30 cellular contexts compared by ENCODE assay signal in genomic region chr10:81130014-81130413, GRCh38.
"Had no signal": no experiment of that assay in that cellular context is flagged by ENCODE, and none has a peak within 500 bp of the region (broad histone marks: within the 10 kb centered on the region; RNA-seq: fewer than 3 reads in every experiment).

No MANE protein-coding gene starts in this region.

- H3K4me1 Mint-ChIP-seq: activated CD4-positive, alpha-beta T cell treated with anti-CD3 and anti-CD28 coated beads for 36 hours; activated CD4-positive, alpha-beta T cell treated with anti-CD3 and anti-CD28 coated beads, Interleukin-2, amount 10 ng/mL, durations not matched to agents 24 days and 14 days; activated CD8-positive, alpha-beta memory T cell treated with anti-CD3 and anti-CD28 coated beads, Interleukin-2, amount 10 ng/mL, durations not matched to agents 7 days and 5 days; central memory CD8-positive, alpha-beta T cell; endodermal cell had no signal

- H3K27ac ChIP-seq: brain microvascular endothelial cell, coronary artery, dorsolateral prefrontal cortex had no signal

- FAIRE-seq: astrocyte, bronchial epithelial cell, frontal cortex had no signal

- H3K27ac Mint-ChIP-seq: activated CD4-positive, alpha-beta memory T cell treated with anti-CD3 and anti-CD28 coated beads for 36 hours; activated CD4-positive, alpha-beta T cell treated with anti-CD3 and anti-CD28 coated beads for 36 hours; activated CD4-positive, alpha-beta T cell treated with anti-CD3 and anti-CD28 coated beads, Interleukin-2, amount 10 ng/mL, durations not matched to agents 24 days and 14 days; activated CD8-positive, alpha-beta memory T cell treated with anti-CD3 and anti-CD28 coated beads, Interleukin-2, amount 10 ng/mL, durations not matched to agents 7 days and 5 days; activated CD8-positive, alpha-beta T cell treated with anti-CD3 and anti-CD28 coated beads, Interleukin-2, amount 10 ng/mL, durations not matched to agents 7 days and 5 days; activated naive CD8-positive, alpha-beta T cell; activated T-cell treated with anti-CD3 and anti-CD28 coated beads, Interleukin-2, amount 50 U/mL, for 24 hours; activated T-cell treated with anti-CD3 and anti-CD28 coated beads, Interleukin-2, amount 50 U/mL, for 72 hours; dendritic cell treated with granulocyte-macrophage colony-stimulating factor and Interleukin-4, amounts not matched to agents 40 ng/mL and 50 ng/mL, for 4 days; endodermal cell had no signal

- H3K4me3 ChIP-seq: coronary artery, dorsolateral prefrontal cortex had no signal

- ATAC-seq: activated CD4-positive, alpha-beta T cell treated with anti-CD3 and anti-CD28 coated beads for 36 hours; activated CD8-positive, alpha-beta memory T cell treated with anti-CD3 and anti-CD28 coated beads, Interleukin-2, amount 10 ng/mL, durations not matched to agents 7 days and 5 days; activated CD8-positive, alpha-beta T cell treated with anti-CD3 and anti-CD28 coated beads, Interleukin-2, amount 10 ng/mL, durations not matched to agents 7 days and 5 days; activated T-cell treated with anti-CD3 and anti-CD28 coated beads, Interleukin-2, amount 50 U/mL, for 72 hours; esophagus mucosa had no signal

- H3K27me3 Mint-ChIP-seq: activated CD4-positive, alpha-beta memory T cell treated with anti-CD3 and anti-CD28 coated beads for 36 hours; activated CD4-positive, alpha-beta T cell treated with anti-CD3 and anti-CD28 coated beads, Interleukin-2, amount 10 ng/mL, durations not matched to agents 24 days and 14 days; activated CD8-positive, alpha-beta memory T cell treated with anti-CD3 and anti-CD28 coated beads, Interleukin-2, amount 10 ng/mL, durations not matched to agents 7 days and 5 days; activated T-cell treated with anti-CD3 and anti-CD28 coated beads, Interleukin-2, amount 50 U/mL, for 24 hours; central memory CD8-positive, alpha-beta T cell; dendritic cell treated with granulocyte-macrophage colony-stimulating factor and Interleukin-4, amounts not matched to agents 40 ng/mL and 50 ng/mL, for 4 days had no signal

- H3K36me3 ChIP-seq: brain microvascular endothelial cell had no signal

- H3K9me3 Mint-ChIP-seq: activated CD4-positive, alpha-beta memory T cell treated with anti-CD3 and anti-CD28 coated beads for 36 hours; activated CD4-positive, alpha-beta T cell treated with anti-CD3 and anti-CD28 coated beads, Interleukin-2, amount 10 ng/mL, durations not matched to agents 24 days and 14 days; activated T-cell treated with anti-CD3 and anti-CD28 coated beads, Interleukin-2, amount 50 U/mL, for 24 hours; activated T-cell treated with anti-CD3 and anti-CD28 coated beads, Interleukin-2, amount 50 U/mL, for 72 hours; dendritic cell treated with granulocyte-macrophage colony-stimulating factor and Interleukin-4, amounts not matched to agents 40 ng/mL and 50 ng/mL, for 4 days; endodermal cell had no signal

- DNase-seq: activated CD4-positive, alpha-beta memory T cell treated with anti-CD3 and anti-CD28 coated beads for 36 hours; activated CD4-positive, alpha-beta T cell treated with anti-CD3 and anti-CD28 coated beads for 36 hours; activated CD4-positive, alpha-beta T cell treated with anti-CD3 and anti-CD28 coated beads, Interleukin-2, amount 10 ng/mL, durations not matched to agents 24 days and 14 days; activated CD4-positive, CD25-positive, alpha-beta regulatory T cell; activated CD4-positive, CD25-positive, alpha-beta regulatory T cell treated with anti-CD3 and anti-CD28 coated beads, Interleukin-2, amount 50 U/mL, for 72 hours; activated CD8-positive, alpha-beta memory T cell treated with anti-CD3 and anti-CD28 coated beads, Interleukin-2, amount 10 ng/mL, durations not matched to agents 7 days and 5 days; activated CD8-positive, alpha-beta memory T cell treated with anti-CD3 and anti-CD28 coated beads, Interleukin-2, amount 50 U/mL, for 4 hours; activated CD8-positive, alpha-beta T cell treated with anti-CD3 and anti-CD28 coated beads, Interleukin-2, amount 10 ng/mL, durations not matched to agents 7 days and 5 days; activated gamma-delta T cell; activated naive CD4-positive, alpha-beta T cell; activated naive CD4-positive, alpha-beta T cell treated with anti-CD3 and anti-CD28 coated beads, Interleukin-2, amount 50 U/mL, for 16 hours; activated T-cell treated with anti-CD3 and anti-CD28 coated beads, Interleukin-2, amount 50 U/mL, for 24 hours; activated T-cell treated with anti-CD3 and anti-CD28 coated beads, Interleukin-2, amount 50 U/mL, for 72 hours; amniotic stem cell; anterior cingulate cortex; brain microvascular endothelial cell; dorsolateral prefrontal cortex; effector memory CD4-positive, alpha-beta T cell; endodermal cell; foreskin fibroblast; head of caudate nucleus; T-helper 2 cell had no signal

- H3K27me3 ChIP-seq: brain microvascular endothelial cell had no signal

- H3K36me3 Mint-ChIP-seq: activated CD4-positive, alpha-beta memory T cell treated with anti-CD3 and anti-CD28 coated beads for 36 hours; activated CD8-positive, alpha-beta memory T cell treated with anti-CD3 and anti-CD28 coated beads, Interleukin-2, amount 10 ng/mL, durations not matched to agents 7 days and 5 days; activated naive CD8-positive, alpha-beta T cell had no signal

- H3K4me3 Mint-ChIP-seq: activated CD4-positive, alpha-beta memory T cell treated with anti-CD3 and anti-CD28 coated beads for 36 hours; activated CD4-positive, alpha-beta T cell treated with anti-CD3 and anti-CD28 coated beads for 36 hours; activated CD4-positive, alpha-beta T cell treated with anti-CD3 and anti-CD28 coated beads, Interleukin-2, amount 10 ng/mL, durations not matched to agents 24 days and 14 days; activated CD8-positive, alpha-beta memory T cell treated with anti-CD3 and anti-CD28 coated beads, Interleukin-2, amount 10 ng/mL, durations not matched to agents 7 days and 5 days; activated CD8-positive, alpha-beta T cell treated with anti-CD3 and anti-CD28 coated beads, Interleukin-2, amount 10 ng/mL, durations not matched to agents 7 days and 5 days; activated naive CD8-positive, alpha-beta T cell; activated T-cell treated with anti-CD3 and anti-CD28 coated beads, Interleukin-2, amount 50 U/mL, for 24 hours; activated T-cell treated with anti-CD3 and anti-CD28 coated beads, Interleukin-2, amount 50 U/mL, for 72 hours; central memory CD8-positive, alpha-beta T cell; dendritic cell treated with granulocyte-macrophage colony-stimulating factor and Interleukin-4, amounts not matched to agents 40 ng/mL and 50 ng/mL, for 4 days; endodermal cell had no signal
